8 cellular contexts compared by ENCODE assay signal in genomic region chr10:24617771-24618396, GRCh38.
DNase-seq lines count a peak whose midpoint lies in the region; TF ChIP-seq lines count a peak whose summit lies in the region.

No MANE protein-coding gene starts in this region.

- H3K27me3 Mint-ChIP-seq in immature natural killer cell (ENCODE audit: low read depth in 3 of 3), result no peaks in the 10 kb centered on the region

- H3K4me3 ChIP-seq in HL-60 (replicated peaks; ENCODE audit: insufficient read depth, low read length) (no peak overlapping the region), astrocyte of the spinal cord (ENCODE audit: low read depth, low read length) (no peak overlapping the region)

- no peaks in the 10 kb centered on the region for H3K9me3 Mint-ChIP-seq in immature natural killer cell

- no peaks in the 10 kb centered on the region for H3K27me3 ChIP-seq in HL-60 (ENCODE audit: insufficient read depth, poor library complexity, severe bottlenecking)

- peaks cover 9 to 10% of the 10 kb centered on the region in 2 donors for H3K4me1 Mint-ChIP-seq in immature natural killer cell

- TF ChIP-seq CTCF in HL-60 (IDR thresholded peaks at IDR 0.05; ENCODE audit: insufficient read depth, low read length) (no peak), astrocyte of the spinal cord (IDR thresholded peaks at IDR 0.05; ENCODE audit: low read depth, low read length) (peak; percentile 80)

- H3K4me3 Mint-ChIP-seq in immature natural killer cell, result no peak overlapping the region

- H3K27ac ChIP-seq in HL-60 (replicated peaks), result no peak overlapping the region

- DNase-seq in NCI-H1436 (lab: John Stamatoyannopoulos, UW) (peak; percentile 31), NCI-H1436 treated with DMSO at 0.1 percent for 48 hours (lab: John Stamatoyannopoulos, UW) (no peak), HL-60 (ENCODE audit: low read depth in 1 of 2, low spot score in 1 of 2) (peak; percentile 1), T-helper 1 cell (peak; percentile 10 to 41 (median 20)), astrocyte of the spinal cord (ENCODE audit: low read depth, low spot score) (peak; percentile 31), immature natural killer cell (peak; percentile 16 to 25 (median 17)), putamen (ENCODE audit: low spot score) (no peak)
- peak; percentile 48 for DNase-seq in stimulated activated CD4-positive, alpha-beta T cell treated with anti-CD3 and anti-CD28 coated beads, Interleukin-4, amount 100 ng/mL, for 1 hour

- in situ Hi-C loops in astrocyte of the spinal cord (cut with HindIII; ENCODE audit: low sequenced_read_pairs), result no loop called here

- H3K27ac Mint-ChIP-seq in immature natural killer cell, result no peak overlapping the region

- peaks cover 5 to 9% (median 7%) of the 10 kb centered on the region in 3 donors for H3K36me3 Mint-ChIP-seq in immature natural killer cell

Comparison
In these comparisons a context has a peak if more than half of its experiments do, and no peak if none do; other contexts are left out.
1. DNase-seq: peak in NCI-H1436 (single experiment), HL-60 (2 of 2), T-helper 1 cell (5 of 5), astrocyte of the spinal cord (single experiment), immature natural killer cell (3 of 3) and stimulated activated CD4-positive, alpha-beta T cell treated with anti-CD3 and anti-CD28 coated beads, Interleukin-4, amount 100 ng/mL, for 1 hour (single experiment); none in NCI-H1436 treated with DMSO at 0.1 percent for 48 hours (single experiment) and putamen (single experiment).